In the genomic region with DNA sequence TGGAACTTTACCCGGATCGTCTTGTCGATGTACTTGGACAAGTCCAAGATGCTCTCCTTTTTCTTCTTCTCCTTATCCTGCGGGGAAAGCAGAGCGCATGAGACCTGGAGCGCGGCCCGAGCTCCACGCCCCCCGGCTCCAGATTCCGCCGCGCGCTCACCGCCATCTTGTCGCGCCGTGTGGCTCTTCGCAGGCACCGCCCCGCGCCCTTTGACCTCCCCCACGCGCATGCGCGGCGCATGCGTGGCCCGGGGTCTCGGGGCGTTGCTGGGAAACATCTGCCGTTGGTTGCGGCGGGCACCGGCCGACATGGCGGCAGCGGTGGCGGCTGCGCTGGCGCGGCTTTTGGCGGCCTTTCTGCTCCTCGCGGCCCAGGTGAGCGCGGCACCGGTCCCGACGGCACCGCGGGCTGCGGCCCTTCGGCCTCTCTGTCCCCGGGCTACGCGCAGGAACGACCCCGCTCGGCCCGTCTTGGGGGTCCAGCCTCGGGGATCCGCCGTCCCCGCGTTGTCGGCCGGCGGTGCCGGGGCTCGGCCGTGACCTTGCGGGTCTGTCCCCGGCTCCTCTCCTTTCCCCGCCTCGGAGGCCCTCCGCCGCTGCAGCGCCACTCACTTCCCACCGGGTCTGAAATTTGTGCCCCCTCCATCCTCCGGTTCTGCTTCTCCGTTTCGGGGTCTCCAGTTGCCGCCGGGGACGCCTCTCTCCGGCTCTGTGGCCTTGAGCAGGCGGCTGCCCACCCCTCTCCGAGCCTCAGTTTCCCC, we compare ENCODE assay signal across 8 cellular contexts. TPM values are rescaled to one million over a fixed set of nuclear protein-coding genes. Genes with fewer than 3 reads are reported as not detected.
DNase-seq lines count a peak whose midpoint lies in the region; ATAC-seq, FAIRE-seq and TF ChIP-seq lines count a peak whose summit lies in the region.

LSM7 (minus strand) TSS at position 186 of the 761 bp plus-strand sequence; CDS start at position 166, 20 bp downstream.
SPPL2B (plus strand) TSS at position 284 of the 761 bp plus-strand sequence; CDS start at position 310, 26 bp downstream.

- H3K4me3 ChIP-seq in A549 = peak within 1 kb of the TSS; percentile 100

- ATAC-seq in A549 = peak; percentile 80 to 89
- ATAC-seq in GM18867 (IDR thresholded peaks at IDR 0.05; ENCODE audit: unreplicated experiment) = peak; percentile 66
- ATAC-seq in HG03354 (IDR thresholded peaks at IDR 0.05; ENCODE audit: poor library complexity, severe bottlenecking, unreplicated experiment) = peak; percentile 66
- peak; percentile 90 for ATAC-seq in left lobe of liver

- FAIRE-seq in A549 (lab: Jason Lieb, UNC) = no peak

- H3K27ac ChIP-seq in A549 = peak within 1 kb of the TSS; percentile 98 to 99

- peak within 1 kb of the TSS; percentile 99 for H3K4me3 Mint-ChIP-seq in activated CD4-positive, alpha-beta T cell treated with anti-CD3 and anti-CD28 coated beads, Interleukin-2, amount 10 ng/mL, durations not matched to agents 7 days and 5 days

- H3K27ac Mint-ChIP-seq in activated CD4-positive, alpha-beta T cell treated with anti-CD3 and anti-CD28 coated beads, Interleukin-2, amount 10 ng/mL, durations not matched to agents 7 days and 5 days = peak within 1 kb of the TSS; percentile 99

- H3K36me3 Mint-ChIP-seq in activated CD4-positive, alpha-beta T cell treated with anti-CD3 and anti-CD28 coated beads, Interleukin-2, amount 10 ng/mL, durations not matched to agents 7 days and 5 days (ENCODE audit: low read depth) = peaks cover 24% of the 10 kb centered on the region

- peak; percentile 77 for TF ChIP-seq POLR2A in A549 (IDR thresholded peaks at IDR 0.05; ENCODE audit: low read length)

- peak within 1 kb of the TSS; percentile 100 for H3K4me2 ChIP-seq in A549

- TF ChIP-seq RAD21 in A549 (conservative IDR thresholded peaks at IDR 0.05 in 1 of 2, IDR thresholded peaks at IDR 0.05 in 1 of 2) = no peak

- TF ChIP-seq CTCF in A549 (IDR thresholded peaks at IDR 0.05) = no peak

- DNase-seq in A549 (ENCODE audit: low read depth in 1 of 2, low spot score in 1 of 2) (peak; percentile 84 to 87), NCI-H69 (lab: John Stamatoyannopoulos, UW) (peak; percentile 95), cortex of kidney (lab: John Stamatoyannopoulos, UW) (peak; percentile 69), left lobe of liver (ENCODE audit: low spot score) (peak; percentile 93)
- peak; percentile 92 for DNase-seq in activated CD4-positive, alpha-beta T cell treated with anti-CD3 and anti-CD28 coated beads, Interleukin-2, amount 10 ng/mL, durations not matched to agents 7 days and 5 days
- peak; percentile 91 for DNase-seq in stimulated activated CD4-positive, alpha-beta T cell treated with anti-CD3 and anti-CD28 coated beads, Interleukin-1b, Interleukin-23, amount 100 ng/mL, for 48 hours

- peaks cover 28% of the 10 kb centered on the region for H3K4me1 ChIP-seq in A549

- CTCF ChIA-PET in A549 (lab: Yijun Ruan, JAX) = interaction anchor here (0.7 kb wide), 1 partner anchor 308 kb away, joined by 3 read pairs; no protein-coding TSS in a partner anchor
- CTCF ChIA-PET in activated CD4-positive, alpha-beta T cell treated with anti-CD3 and anti-CD28 coated beads, Interleukin-2, amount 10 ng/mL, durations not matched to agents 7 days and 5 days (lab: Charles Lee) = interaction anchor here (0.7 to 1.2 kb wide), 2 partner anchors 89 to 173 kb away, joined by 3 read pairs; no protein-coding TSS in a partner anchor

- WGBS in A549 (ENCODE audit: missing lambda C conversion rate) = 2% methylated on average over 10 of the region's 89 CpGs

- no peaks in the 10 kb centered on the region for H3K9me3 Mint-ChIP-seq in activated CD4-positive, alpha-beta T cell treated with anti-CD3 and anti-CD28 coated beads, Interleukin-2, amount 10 ng/mL, durations not matched to agents 7 days and 5 days

- peaks cover 64% of the 10 kb centered on the region for H3K4me1 Mint-ChIP-seq in activated CD4-positive, alpha-beta T cell treated with anti-CD3 and anti-CD28 coated beads, Interleukin-2, amount 10 ng/mL, durations not matched to agents 7 days and 5 days

- POLR2A ChIA-PET in A549 (lab: Yijun Ruan, JAX) = no interaction called here
- POLR2A ChIA-PET in activated CD4-positive, alpha-beta T cell treated with anti-CD3 and anti-CD28 coated beads, Interleukin-2, amount 10 ng/mL, durations not matched to agents 7 days and 5 days (lab: Charles Lee) = no interaction called here

- no peaks in the 10 kb centered on the region for H3K9me3 ChIP-seq in A549

- TF ChIP-seq EP300 in A549 (IDR thresholded peaks at IDR 0.05) = no peak

- H3K27me3 Mint-ChIP-seq in activated CD4-positive, alpha-beta T cell treated with anti-CD3 and anti-CD28 coated beads, Interleukin-2, amount 10 ng/mL, durations not matched to agents 7 days and 5 days = no peaks in the 10 kb centered on the region

TF ChIP-seq in A549, 52 proteins besides CTCF, POLR2A, EP300 and RAD21:
- TF ChIP-seq, protein P1, sequence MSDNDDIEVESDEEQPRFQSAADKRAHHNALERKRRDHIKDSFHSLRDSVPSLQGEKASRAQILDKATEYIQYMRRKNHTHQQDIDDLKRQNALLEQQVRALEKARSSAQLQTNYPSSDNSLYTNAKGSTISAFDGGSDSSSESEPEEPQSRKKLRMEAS (IDR thresholded peaks at IDR 0.05) = peak; percentile 74
- peak; percentile 71; the same call in 1 of the 2 replicates for TF ChIP-seq PHF8 (IDR thresholded peaks at IDR 0.05; ENCODE audit: borderline replicate concordance, low read depth)
- no peak for TF ChIP-seq PBX3 (IDR thresholded peaks at IDR 0.05)
- no peak for TF ChIP-seq ZFP36 (IDR thresholded peaks at IDR 0.05; ENCODE audit: borderline replicate concordance, partially characterized antibody)
- no peak for TF ChIP-seq NFE2L2 (conservative IDR thresholded peaks at IDR 0.05; ENCODE audit: low read length)
- peak; percentile 75 for TF ChIP-seq KDM5A (IDR thresholded peaks at IDR 0.05)
- TF ChIP-seq, protein P2, sequence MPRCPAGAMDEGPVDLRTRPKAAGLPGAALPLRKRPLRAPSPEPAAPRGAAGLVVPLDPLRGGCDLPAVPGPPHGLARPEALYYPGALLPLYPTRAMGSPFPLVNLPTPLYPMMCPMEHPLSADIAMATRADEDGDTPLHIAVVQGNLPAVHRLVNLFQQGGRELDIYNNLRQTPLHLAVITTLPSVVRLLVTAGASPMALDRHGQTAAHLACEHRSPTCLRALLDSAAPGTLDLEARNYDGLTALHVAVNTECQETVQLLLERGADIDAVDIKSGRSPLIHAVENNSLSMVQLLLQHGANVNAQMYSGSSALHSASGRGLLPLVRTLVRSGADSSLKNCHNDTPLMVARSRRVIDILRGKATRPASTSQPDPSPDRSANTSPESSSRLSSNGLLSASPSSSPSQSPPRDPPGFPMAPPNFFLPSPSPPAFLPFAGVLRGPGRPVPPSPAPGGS (IDR thresholded peaks at IDR 0.05) = 0 out of 3 replicates have a peak, but pooled peaks have one; percentile 39
- peak in 1 of 2 experiments; percentile 61; a peak in 2 of 5 replicates for TF ChIP-seq JUN (IDR thresholded peaks at IDR 0.05)
- TF ChIP-seq, protein P3, sequence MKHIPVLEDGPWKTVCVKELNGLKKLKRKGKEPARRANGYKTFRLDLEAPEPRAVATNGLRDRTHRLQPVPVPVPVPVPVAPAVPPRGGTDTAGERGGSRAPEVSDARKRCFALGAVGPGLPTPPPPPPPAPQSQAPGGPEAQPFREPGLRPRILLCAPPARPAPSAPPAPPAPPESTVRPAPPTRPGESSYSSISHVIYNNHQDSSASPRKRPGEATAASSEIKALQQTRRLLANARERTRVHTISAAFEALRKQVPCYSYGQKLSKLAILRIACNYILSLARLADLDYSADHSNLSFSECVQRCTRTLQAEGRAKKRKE (CRISPR knock-in tag; IDR thresholded peaks at IDR 0.05; ENCODE audit: low read depth) = no peak
- no peak for TF ChIP-seq HEYL (CRISPR knock-in tag; IDR thresholded peaks at IDR 0.05)

RNA-seq across cellular contexts. Expression of gene LSM7, which starts in this region (rescaled TPM):
- polyA plus RNA-seq in A549 (2011; rRNA removed) = 112 and 140 TPM in 2 replicates
- polyA plus RNA-seq in A549 (2012; cell fraction: cytosol; rRNA removed) = 572 and 723 TPM in 2 replicates
- polyA plus RNA-seq in A549 (2012; cell fraction: nucleus; rRNA removed) = 405 and 471 TPM in 2 replicates
- polyA plus RNA-seq in A549 (2017; fragmentation: RNase III; extraction: RNeasy Plus Mini Kit Qiagen cat#74134 plus additional on column Dnase treatment) = 139 to 170 TPM (median 144 TPM) in 3 replicates
- 19.7 and 25.2 TPM in 2 replicates for polyA minus RNA-seq in A549 (2011; rRNA and poly(A)+ RNA removed)
- total RNA-seq in activated CD4-positive, alpha-beta T cell treated with anti-CD3 and anti-CD28 coated beads, Interleukin-2, amount 10 ng/mL, durations not matched to agents 7 days and 5 days = 100 to 1,000 TPM; 105 to 114 TPM
- 27.8 TPM for total RNA-seq in left lobe of liver

RNA-seq across cellular contexts. Expression of gene SPPL2B, which starts in this region (rescaled TPM):
- polyA plus RNA-seq in A549 (2011; rRNA removed) (11.3 and 11.4 TPM in 2 replicates), A549 (2017; fragmentation: RNase III; extraction: RNeasy Plus Mini Kit Qiagen cat#74134 plus additional on column Dnase treatment) (28.6 to 36.8 TPM (median 36.5 TPM) in 3 replicates)
- 34.8 and 40.1 TPM in 2 replicates for polyA plus RNA-seq in A549 (2012; cell fraction: cytosol; rRNA removed)
- 372 and 438 TPM in 2 replicates for polyA plus RNA-seq in A549 (2012; cell fraction: nucleus; rRNA removed)
- polyA minus RNA-seq in A549 (2011; rRNA and poly(A)+ RNA removed) = 3.6 and 8.4 TPM in 2 replicates
- total RNA-seq in activated CD4-positive, alpha-beta T cell treated with anti-CD3 and anti-CD28 coated beads, Interleukin-2, amount 10 ng/mL, durations not matched to agents 7 days and 5 days = 10 to 100 TPM; 69.9 to 96.6 TPM
- 45.0 TPM for total RNA-seq in left lobe of liver

Comparison
In these comparisons a context has a peak if more than half of its experiments do, and no peak if none do; other contexts are left out.
1. Peak in every context shown above with its lines: DNase-seq, ATAC-seq, H3K4me3 ChIP-seq and H3K27ac ChIP-seq.